ENCODE assay signal across 1 cellular context in genomic region chr2:237511421-237511820, GRCh38.
TF ChIP-seq lines count a peak whose summit lies in the region.

No MANE protein-coding gene starts in this region.

TF ChIP-seq in IMR-90, 13 proteins besides CTCF, POLR2A, EP300 and RAD21:
- TF ChIP-seq ELK1 (IDR thresholded peaks at IDR 0.05; ENCODE audit: borderline replicate concordance, low read depth, low read length) = no peak
- no peak for TF ChIP-seq RFX5 (IDR thresholded peaks at IDR 0.05; ENCODE audit: low read depth, low read length)
- TF ChIP-seq MXI1 (IDR thresholded peaks at IDR 0.05; ENCODE audit: borderline replicate concordance, low read depth, low read length) = no peak
- no peak for TF ChIP-seq SMC3 (IDR thresholded peaks at IDR 0.05; ENCODE audit: low read depth, low read length)
- TF ChIP-seq MAFK (IDR thresholded peaks at IDR 0.05; ENCODE audit: low read depth, low read length) = no peak
- no peak for TF ChIP-seq FOS (IDR thresholded peaks at IDR 0.05; ENCODE audit: low read depth, low read length)
- no peak for TF ChIP-seq MAZ (IDR thresholded peaks at IDR 0.05; ENCODE audit: borderline replicate concordance, low read depth, low read length)
- TF ChIP-seq NFE2L2 (IDR thresholded peaks at IDR 0.05; ENCODE audit: low read depth, low read length) = no peak
- TF ChIP-seq CEBPB (IDR thresholded peaks at IDR 0.05; ENCODE audit: low read depth, low read length) = no peak
- no peak for TF ChIP-seq BHLHE40 (IDR thresholded peaks at IDR 0.05; ENCODE audit: low read depth, low read length)
- TF ChIP-seq RCOR1 (IDR thresholded peaks at IDR 0.05; ENCODE audit: insufficient replicate concordance, low read length) = no peak
- no peak for TF ChIP-seq USF2 (IDR thresholded peaks at IDR 0.05; ENCODE audit: low read depth, low read length)
- TF ChIP-seq CHD1 (IDR thresholded peaks at IDR 0.05; ENCODE audit: low read depth, low read length) = no peak
